23 cellular contexts compared by ENCODE assay signal in genomic region chr12:109542876-109543275, GRCh38.
"Had no signal": no experiment of that assay in that cellular context is flagged by ENCODE, and none has a peak within 500 bp of the region (broad histone marks: within the 10 kb centered on the region; RNA-seq: fewer than 3 reads in every experiment).

No MANE protein-coding gene starts in this region.

- H3K27ac Mint-ChIP-seq: activated CD4-positive, alpha-beta T cell treated with anti-CD3 and anti-CD28 coated beads, Interleukin-2, amount 10 ng/mL, durations not matched to agents 24 days and 14 days; activated naive CD4-positive, alpha-beta T cell treated with anti-CD3 and anti-CD28 coated beads for 36 hours; activated naive CD8-positive, alpha-beta T cell; activated T-helper 17 cell treated with anti-CD3 and anti-CD28 coated beads, Interleukin-2, amount 50 U/mL, for 72 hours; T-helper 1 cell treated with Interleukin-12 subunit alpha and Interleukin-12 subunit beta and Interleukin-4 antibody, amounts not matched to agents 30 μg/mL and 1 μg/mL, for 36 hours; WTC11 had no signal

- H3K9me3 Mint-ChIP-seq: activated CD4-positive, alpha-beta T cell treated with anti-CD3 and anti-CD28 coated beads, Interleukin-2, amount 10 ng/mL, durations not matched to agents 24 days and 14 days; activated naive CD4-positive, alpha-beta T cell treated with anti-CD3 and anti-CD28 coated beads for 36 hours; activated T-helper 17 cell treated with anti-CD3 and anti-CD28 coated beads, Interleukin-2, amount 50 U/mL, for 72 hours; brain; T-helper 1 cell treated with Interleukin-12 subunit alpha and Interleukin-12 subunit beta and Interleukin-4 antibody, amounts not matched to agents 30 μg/mL and 1 μg/mL, for 36 hours; WTC11 had no signal

- DNase-seq: activated CD4-positive, alpha-beta T cell treated with anti-CD3 and anti-CD28 coated beads for 1 hour; activated CD4-positive, alpha-beta T cell treated with anti-CD3 and anti-CD28 coated beads, Interleukin-2, amount 10 ng/mL, durations not matched to agents 24 days and 14 days; activated CD4-positive, alpha-beta T cell treated with anti-CD3 and anti-CD28 coated beads, Interleukin-2, amount 50 U/mL, for 48 hours; activated gamma-delta T cell; activated naive CD4-positive, alpha-beta T cell treated with anti-CD3 and anti-CD28 coated beads for 36 hours; activated T-cell treated with anti-CD3 and anti-CD28 coated beads, Interleukin-2, amount 50 U/mL, for 48 hours; amygdala; Kasumi-1; KBM-7; NCI-H1048; NCI-H146; NCI-H187 treated with DMSO at 0.1 percent for 48 hours; NCI-H345; NCI-H510A; NCI-H526 treated with DMSO at 0.1 percent for 48 hours; NCI-H82; RPMI8226; SHP77 had no signal

- H3K4me1 Mint-ChIP-seq: brain, WTC11 had no signal

- H3K36me3 Mint-ChIP-seq: activated naive CD8-positive, alpha-beta T cell; WTC11 had no signal

- ATAC-seq: activated T-helper 17 cell treated with anti-CD3 and anti-CD28 coated beads, Interleukin-2, amount 50 U/mL, for 72 hours; WTC11 had no signal

- H3K4me3 Mint-ChIP-seq: activated CD4-positive, alpha-beta T cell treated with anti-CD3 and anti-CD28 coated beads, Interleukin-2, amount 10 ng/mL, durations not matched to agents 24 days and 14 days; activated naive CD4-positive, alpha-beta T cell treated with anti-CD3 and anti-CD28 coated beads for 36 hours; activated naive CD8-positive, alpha-beta T cell; activated T-helper 17 cell treated with anti-CD3 and anti-CD28 coated beads, Interleukin-2, amount 50 U/mL, for 72 hours; brain; T-helper 1 cell treated with Interleukin-12 subunit alpha and Interleukin-12 subunit beta and Interleukin-4 antibody, amounts not matched to agents 30 μg/mL and 1 μg/mL, for 36 hours; WTC11 had no signal
